13 cellular contexts compared by ENCODE assay signal in genomic region chr4:84167579-84167978, GRCh38.
DNase-seq lines count a peak whose midpoint lies in the region; ATAC-seq and TF ChIP-seq lines count a peak whose summit lies in the region.
"Had no signal": no experiment of that assay in that cellular context is flagged by ENCODE, and none has a peak within 500 bp of the region (broad histone marks: within the 10 kb centered on the region; RNA-seq: fewer than 3 reads in every experiment).

No MANE protein-coding gene starts in this region.

- no peak overlapping the region for H3K4me3 ChIP-seq in epithelial cell of proximal tubule (ENCODE audit: low read depth, low read length)
- H3K4me3 ChIP-seq: ovary had no signal

- TF ChIP-seq CTCF in epithelial cell of proximal tubule (conservative IDR thresholded peaks at IDR 0.05; ENCODE audit: low read depth, low read length) = peak; percentile 43

- DNase-seq in NCI-H82 treated with DMSO at 0.1 percent for 48 hours (lab: John Stamatoyannopoulos, UW; ENCODE audit: unreplicated experiment) = peak; percentile 100
- DNase-seq in NCI-H82 (lab: John Stamatoyannopoulos, UW) = no peak
- peak; percentile 29 for DNase-seq in OCI-M1 (lab: John Stamatoyannopoulos, UW)
- DNase-seq in epithelial cell of proximal tubule (ENCODE audit: low read depth) = no peak
- DNase-seq in retina = peak; percentile 22
- DNase-seq in C1 segment of cervical spinal cord (lab: John Stamatoyannopoulos, UW) = no peak
- no peak for DNase-seq in DMS114 treated with DMSO at 0.1 percent for 48 hours (lab: John Stamatoyannopoulos, UW; ENCODE audit: unreplicated experiment)
- DNase-seq: activated CD4-positive, alpha-beta T cell treated with anti-CD3 and anti-CD28 coated beads for 36 hours; CD8-positive, alpha-beta memory T cell; NCI-H1092 treated with DMSO at 0.1 percent for 48 hours; ovary; PC-3 had no signal

- no peak for ATAC-seq in activated CD4-positive, CD25-positive, alpha-beta regulatory T cell treated with anti-CD3 and anti-CD28 coated beads, Interleukin-2, amount 50 U/mL, for 24 hours
- ATAC-seq: activated CD4-positive, alpha-beta T cell treated with anti-CD3 and anti-CD28 coated beads for 36 hours; PC-3 had no signal

Comparison
In these comparisons a context has a peak if more than half of its experiments do, and no peak if none do; other contexts are left out.
1. DNase-seq: peak in NCI-H82 treated with DMSO at 0.1 percent for 48 hours (single experiment), OCI-M1 (single experiment) and retina (single experiment); none in NCI-H82 (single experiment), epithelial cell of proximal tubule (single experiment), C1 segment of cervical spinal cord (0 of 14) and DMS114 treated with DMSO at 0.1 percent for 48 hours (single experiment).